ENCODE assay signal across 21 cellular contexts in genomic region chr10:33100996-33101747, GRCh38.
A peak's percentile ranks its signal among the peaks of the same experiment; 100 is the strongest.
DNase-seq lines count a peak whose midpoint lies in the region; ATAC-seq and TF ChIP-seq lines count a peak whose summit lies in the region.
"Had no signal": no experiment of that assay in that cellular context is flagged by ENCODE, and none has a peak within 500 bp of the region (broad histone marks: within the 10 kb centered on the region; RNA-seq: fewer than 3 reads in every experiment).

No MANE protein-coding gene starts in this region.

- H3K9ac ChIP-seq in neural progenitor cell, result no peak overlapping the region

- H3K36me3 ChIP-seq in Panc1 (ENCODE audit: control insufficient read depth, insufficient read depth, low read length) (no peaks in the 10 kb centered on the region), neural progenitor cell (no peaks in the 10 kb centered on the region)
- H3K36me3 ChIP-seq: thoracic aorta had no signal

- H3K9me3 ChIP-seq in Panc1 (ENCODE audit: control insufficient read depth, insufficient read depth, low read depth, low read length), result peaks cover 6% of the 10 kb centered on the region; the same call in 1 of the 2 replicates
- H3K9me3 ChIP-seq in neural progenitor cell (ENCODE audit: low read depth), result no peaks in the 10 kb centered on the region
- H3K9me3 ChIP-seq: thoracic aorta had no signal

- no peak for TF ChIP-seq CTCF in Panc1 (IDR thresholded peaks at IDR 0.05)
- TF ChIP-seq CTCF in neural progenitor cell (IDR thresholded peaks at IDR 0.05), result no peak

- no peaks in the 10 kb centered on the region for H3K79me2 ChIP-seq in neural progenitor cell (ENCODE audit: low read depth)

- no TSS peak for BruUV-seq in Panc1 (replicated peaks; lab: Mats Ljungman, UMichigan)

- H3K27ac ChIP-seq in Panc1 (ENCODE audit: low read length) (peak overlapping the region; percentile 10; the same call in 1 of the 2 replicates), neural progenitor cell (no peak overlapping the region)
- H3K27ac ChIP-seq: HL-60, thoracic aorta had no signal

- H3K4me1 ChIP-seq in Panc1 (ENCODE audit: control insufficient read depth, insufficient read depth, low read length), result no peaks in the 10 kb centered on the region
- H3K4me1 ChIP-seq in neural progenitor cell, result peaks cover 2% of the 10 kb centered on the region

- H4K20me1 ChIP-seq in neural progenitor cell (ENCODE audit: low read depth), result no peaks in the 10 kb centered on the region

- in situ Hi-C loops in Panc1 (cut with HindIII; ENCODE audit: low pct_unique_long_range_greater_than_20kb, low sequenced_read_pairs), result no loop called here

- intact Hi-C loops in activated CD4-positive, alpha-beta T cell treated with anti-CD3 and anti-CD28 coated beads for 36 hours (cut with DNase I, micrococcal nuclease), result loop anchor here in 1 of 2 experiments (2.0 kb wide), 1 partner anchor 16 kb away; no protein-coding TSS in a partner anchor
- intact Hi-C loops in Panc1 (cut with micrococcal nuclease; ENCODE audit: unreplicated experiment) (no loop called here), head of caudate nucleus (cut with DNase I) (no loop called here)
- intact Hi-C loops in dendritic cell treated with granulocyte-macrophage colony-stimulating factor and Interleukin-4, amounts not matched to agents 40 ng/mL and 50 ng/mL, for 4 days (cut with micrococcal nuclease), result no loop called here

- no peak for DNase-seq in activated CD4-positive, alpha-beta T cell treated with anti-CD3 and anti-CD28 coated beads for 36 hours
- DNase-seq in activated CD4-positive, alpha-beta T cell treated with anti-CD3 and anti-CD28 coated beads for 4 hours, result no peak
- DNase-seq in Panc1 (ENCODE audit: low read depth, low spot score), result no peak
- no peak for DNase-seq in neural progenitor cell (ENCODE audit: low spot score)
- no peak for DNase-seq in kidney glomerular epithelial cell (lab: John Stamatoyannopoulos, UW)
- DNase-seq in head of caudate nucleus, result no peak
- DNase-seq: 8988T; activated effector memory CD4-positive, alpha-beta T cell treated with Interleukin-2 at 50 U/mL for 16 hours; Calu3; central memory CD4-positive, alpha-beta T cell; hypothalamus; Kasumi-1; NCI-H2029; NCI-H82; stimulated activated CD4-positive, alpha-beta T cell treated with anti-CD3 and anti-CD28 coated beads, Interleukin-12 subunit alpha, Interleukin-12 subunit beta, amount 100 ng/mL, for 4 hours had no signal

- H3K36me3 Mint-ChIP-seq in activated CD4-positive, alpha-beta T cell treated with anti-CD3 and anti-CD28 coated beads for 36 hours (ENCODE audit: low read depth), result peaks cover 6% of the 10 kb centered on the region
- H3K36me3 Mint-ChIP-seq in dendritic cell treated with granulocyte-macrophage colony-stimulating factor and Interleukin-4, amounts not matched to agents 40 ng/mL and 50 ng/mL, for 4 days (ENCODE audit: low read depth), result no peaks in the 10 kb centered on the region
- H3K36me3 Mint-ChIP-seq in neural progenitor cell, result no peaks in the 10 kb centered on the region

- H3K4me1 Mint-ChIP-seq in activated CD4-positive, alpha-beta T cell treated with anti-CD3 and anti-CD28 coated beads for 36 hours, result peaks cover 39% of the 10 kb centered on the region
- H3K4me1 Mint-ChIP-seq in dendritic cell treated with granulocyte-macrophage colony-stimulating factor and Interleukin-4, amounts not matched to agents 40 ng/mL and 50 ng/mL, for 4 days (ENCODE audit: low read depth), result peaks cover 29% of the 10 kb centered on the region
- H3K4me1 Mint-ChIP-seq in neural progenitor cell, result no peaks in the 10 kb centered on the region

- peak overlapping the region; percentile 36 for H3K4me3 Mint-ChIP-seq in activated CD4-positive, alpha-beta T cell treated with anti-CD3 and anti-CD28 coated beads for 36 hours
- H3K4me3 Mint-ChIP-seq in dendritic cell treated with granulocyte-macrophage colony-stimulating factor and Interleukin-4, amounts not matched to agents 40 ng/mL and 50 ng/mL, for 4 days, result no peak overlapping the region
- H3K4me3 Mint-ChIP-seq in neural progenitor cell, result no peak overlapping the region

- H2AFZ ChIP-seq in neural progenitor cell (replicated peaks), result peak overlapping the region; percentile 30

- POLR2A ChIA-PET in activated CD4-positive, alpha-beta T cell treated with anti-CD3 and anti-CD28 coated beads for 36 hours (lab: Charles Lee), result interaction anchor here (0.6 to 1.1 kb wide), 3 partner anchors 34 to 551 kb away, joined by 3 read pairs; no protein-coding TSS in a partner anchor
- POLR2A ChIA-PET in Panc1 (lab: Charles Lee), result no interaction called here

- CTCF ChIA-PET in activated CD4-positive, alpha-beta T cell treated with anti-CD3 and anti-CD28 coated beads for 36 hours (lab: Charles Lee), result interaction anchor here (0.9 to 2.5 kb wide), 7 partner anchors 10 to 91 kb away, joined by 3 to 13 read pairs (median 4); no protein-coding TSS in a partner anchor
- CTCF ChIA-PET in Panc1 (lab: Charles Lee), result no interaction called here

- peaks cover 11% of the 10 kb centered on the region for H3K9me3 Mint-ChIP-seq in activated CD4-positive, alpha-beta T cell treated with anti-CD3 and anti-CD28 coated beads for 36 hours (ENCODE audit: low read depth)
- peaks cover 23% of the 10 kb centered on the region for H3K9me3 Mint-ChIP-seq in dendritic cell treated with granulocyte-macrophage colony-stimulating factor and Interleukin-4, amounts not matched to agents 40 ng/mL and 50 ng/mL, for 4 days
- peaks cover 14% of the 10 kb centered on the region for H3K9me3 Mint-ChIP-seq in neural progenitor cell

- peaks cover 3% of the 10 kb centered on the region for H3K27me3 Mint-ChIP-seq in activated CD4-positive, alpha-beta T cell treated with anti-CD3 and anti-CD28 coated beads for 36 hours
- H3K27me3 Mint-ChIP-seq in dendritic cell treated with granulocyte-macrophage colony-stimulating factor and Interleukin-4, amounts not matched to agents 40 ng/mL and 50 ng/mL, for 4 days, result peaks cover 15% of the 10 kb centered on the region
- peaks cover 2% of the 10 kb centered on the region for H3K27me3 Mint-ChIP-seq in neural progenitor cell (ENCODE audit: insufficient read depth, low read depth)

- H3F3A ChIP-seq in neural progenitor cell (ENCODE audit: low read depth), result no peaks in the 10 kb centered on the region

- peak; percentile 70 for ATAC-seq in activated CD4-positive, alpha-beta T cell treated with anti-CD3 and anti-CD28 coated beads for 36 hours
- ATAC-seq in Panc1 (no peak), HG02623 (IDR thresholded peaks at IDR 0.05; ENCODE audit: unreplicated experiment) (no peak)
- ATAC-seq: HCT116 had no signal

- no peak overlapping the region for H3K4me2 ChIP-seq in neural progenitor cell

- H3K4me3 ChIP-seq in Panc1 (ENCODE audit: low read depth in 2 of 2, low read length in 2 of 2) (no peak overlapping the region), neural progenitor cell (no peak overlapping the region)
- H3K4me3 ChIP-seq: lung, thoracic aorta had no signal

- H3K27ac Mint-ChIP-seq in activated CD4-positive, alpha-beta T cell treated with anti-CD3 and anti-CD28 coated beads for 36 hours, result peak overlapping the region; percentile 78
- H3K27ac Mint-ChIP-seq in dendritic cell treated with granulocyte-macrophage colony-stimulating factor and Interleukin-4, amounts not matched to agents 40 ng/mL and 50 ng/mL, for 4 days, result peak overlapping the region; percentile 75
- H3K27ac Mint-ChIP-seq in neural progenitor cell, result no peak overlapping the region

- H3K27me3 ChIP-seq in Panc1 (ENCODE audit: control insufficient read depth, insufficient read depth, low read length) (no peaks in the 10 kb centered on the region), neural progenitor cell (no peaks in the 10 kb centered on the region)
